25 cellular contexts compared by ENCODE assay signal in genomic region chr11:79184285-79184684, GRCh38.
"Had no signal": no experiment of that assay in that cellular context is flagged by ENCODE, and none has a peak within 500 bp of the region (broad histone marks: within the 10 kb centered on the region; RNA-seq: fewer than 3 reads in every experiment).

No MANE protein-coding gene starts in this region.

- H3K27me3 ChIP-seq: left lung, ovary, right atrium auricular region, right lobe of liver, tibial nerve, vagina had no signal

- H3K4me3 ChIP-seq: left lung, lower lobe of right lung, ovary, right atrium auricular region, right lobe of liver, smooth muscle cell, tibial nerve, vagina had no signal

- H3K4me3 Mint-ChIP-seq: immature natural killer cell; naive thymus-derived CD8-positive, alpha-beta T cell; nephron; stimulated activated memory B cell treated with anti-CD40 and anti-IgM and Interleukin-4, amounts not matched to agents 10 μg/mL and 1 μg/mL and 100 μg/mL, for 72 hours; stimulated activated naive CD8-positive, alpha-beta T cell treated with anti-CD3 and anti-CD28 coated beads, Interleukin-15, amount 100 ng/mL, for 72 hours; type B pancreatic cell had no signal

- H3K27ac Mint-ChIP-seq: immature natural killer cell; naive thymus-derived CD8-positive, alpha-beta T cell; nephron; progenitor cell of endocrine pancreas; stimulated activated memory B cell treated with anti-CD40 and anti-IgM and Interleukin-4, amounts not matched to agents 10 μg/mL and 1 μg/mL and 100 μg/mL, for 72 hours; stimulated activated naive CD8-positive, alpha-beta T cell treated with anti-CD3 and anti-CD28 coated beads, Interleukin-15, amount 100 ng/mL, for 72 hours; type B pancreatic cell had no signal

- H3K4me1 Mint-ChIP-seq: immature natural killer cell; naive thymus-derived CD8-positive, alpha-beta T cell; nephron; stimulated activated memory B cell treated with anti-CD40 and anti-IgM and Interleukin-4, amounts not matched to agents 10 μg/mL and 1 μg/mL and 100 μg/mL, for 72 hours; stimulated activated naive CD8-positive, alpha-beta T cell treated with anti-CD3 and anti-CD28 coated beads, Interleukin-15, amount 100 ng/mL, for 72 hours had no signal

- ATAC-seq: left colon; left lung; lower lobe of right lung; naive thymus-derived CD8-positive, alpha-beta T cell; right lobe of liver; stimulated activated memory B cell treated with anti-CD40 and anti-IgM and Interleukin-4, amounts not matched to agents 10 μg/mL and 1 μg/mL and 100 μg/mL, for 72 hours; stimulated activated naive CD8-positive, alpha-beta T cell treated with anti-CD3 and anti-CD28 coated beads, Interleukin-15, amount 100 ng/mL, for 72 hours had no signal

- H3K4me1 ChIP-seq: left lung, lower lobe of right lung, right atrium auricular region, right lobe of liver, tibial nerve, vagina had no signal

- H3K36me3 ChIP-seq: left lung, lower lobe of right lung, ovary, right atrium auricular region, right lobe of liver, tibial nerve, vagina had no signal

- H3K9me3 ChIP-seq: left lung, lower lobe of right lung, ovary, right lobe of liver, vagina had no signal

- H3K4me2 ChIP-seq: smooth muscle cell had no signal

- H3K9me3 Mint-ChIP-seq: stimulated activated naive CD8-positive, alpha-beta T cell treated with anti-CD3 and anti-CD28 coated beads, Interleukin-15, amount 100 ng/mL, for 72 hours; type B pancreatic cell had no signal

- DNase-seq: immature natural killer cell; kidney; left colon; left lung; lower lobe of right lung; mammary epithelial cell; mesenchymal stem cell; naive thymus-derived CD8-positive, alpha-beta T cell; ovary; right lobe of liver; stimulated activated CD4-positive, alpha-beta T cell treated with anti-CD3 and anti-CD28 coated beads, Interleukin-1b, Interleukin-23, amount 100 ng/mL, for 48 hours; stimulated activated CD4-positive, alpha-beta T cell treated with anti-CD3 and anti-CD28 coated beads, Interleukin-2, amount 100 ng/mL, for 48 hours; stimulated activated CD4-positive, alpha-beta T cell treated with anti-CD3 and anti-CD28 coated beads, Interleukin-4, amount 100 ng/mL, for 4 hours; stimulated activated CD8-positive, alpha-beta memory T cell treated with anti-CD3 and anti-CD28 coated beads, Interleukin-4, amount 100 ng/mL, for 48 hours; stimulated activated naive CD4-positive, alpha-beta T cell treated with Interleukin-2 at 50 U/mL for 16 hours; stimulated activated naive CD8-positive, alpha-beta T cell treated with anti-CD3 and anti-CD28 coated beads, Interleukin-15, amount 100 ng/mL, for 72 hours; substantia nigra had no signal

- H3K36me3 Mint-ChIP-seq: immature natural killer cell; naive thymus-derived CD8-positive, alpha-beta T cell; stimulated activated memory B cell treated with anti-CD40 and anti-IgM and Interleukin-4, amounts not matched to agents 10 μg/mL and 1 μg/mL and 100 μg/mL, for 72 hours had no signal

- H3K27ac ChIP-seq: left lung, lower lobe of right lung, ovary, right atrium auricular region, right lobe of liver, tibial nerve, vagina had no signal

- H3K27me3 Mint-ChIP-seq: progenitor cell of endocrine pancreas; stimulated activated naive CD8-positive, alpha-beta T cell treated with anti-CD3 and anti-CD28 coated beads, Interleukin-15, amount 100 ng/mL, for 72 hours; type B pancreatic cell had no signal
